Comparison of ENCODE assay signal across 1 cellular context in genomic region chr21:37877171-37877570, GRCh38.
TF ChIP-seq lines count a peak whose summit lies in the region.

No MANE protein-coding gene starts in this region.

TF ChIP-seq in WTC11, 78 proteins besides CTCF, POLR2A, EP300 and RAD21 (continued from another document):
- TF ChIP-seq ZNF425 (CRISPR knock-in tag; conservative IDR thresholded peaks at IDR 0.05) (no peak), EMX1 (CRISPR knock-in tag; IDR thresholded peaks at IDR 0.05) (no peak), ZMAT4 (CRISPR knock-in tag; IDR thresholded peaks at IDR 0.05) (no peak), ELF4 (CRISPR knock-in tag; IDR thresholded peaks at IDR 0.05; ENCODE audit: low read depth) (no peak), TEAD4 (CRISPR knock-in tag; IDR thresholded peaks at IDR 0.05) (no peak), NR2C2 (CRISPR knock-in tag; IDR thresholded peaks at IDR 0.05) (no peak), NR1H2 (CRISPR knock-in tag; IDR thresholded peaks at IDR 0.05) (no peak), ZNF263 (CRISPR knock-in tag; IDR thresholded peaks at IDR 0.05; ENCODE audit: low read depth) (no peak), ESRRA (CRISPR knock-in tag; IDR thresholded peaks at IDR 0.05; ENCODE audit: borderline replicate concordance) (no peak)
- TF ChIP-seq, protein P1, sequence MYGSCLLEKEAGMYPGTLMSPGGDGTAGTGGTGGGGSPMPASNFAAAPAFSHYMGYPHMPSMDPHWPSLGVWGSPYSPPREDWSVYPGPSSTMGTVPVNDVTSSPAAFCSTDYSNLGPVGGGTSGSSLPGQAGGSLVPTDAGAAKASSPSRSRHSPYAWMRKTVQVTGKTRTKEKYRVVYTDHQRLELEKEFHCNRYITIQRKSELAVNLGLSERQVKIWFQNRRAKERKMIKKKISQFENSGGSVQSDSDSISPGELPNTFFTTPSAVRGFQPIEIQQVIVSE (CRISPR knock-in tag; IDR thresholded peaks at IDR 0.05; ENCODE audit: borderline replicate concordance), result no peak
- TF ChIP-seq, protein P2, sequence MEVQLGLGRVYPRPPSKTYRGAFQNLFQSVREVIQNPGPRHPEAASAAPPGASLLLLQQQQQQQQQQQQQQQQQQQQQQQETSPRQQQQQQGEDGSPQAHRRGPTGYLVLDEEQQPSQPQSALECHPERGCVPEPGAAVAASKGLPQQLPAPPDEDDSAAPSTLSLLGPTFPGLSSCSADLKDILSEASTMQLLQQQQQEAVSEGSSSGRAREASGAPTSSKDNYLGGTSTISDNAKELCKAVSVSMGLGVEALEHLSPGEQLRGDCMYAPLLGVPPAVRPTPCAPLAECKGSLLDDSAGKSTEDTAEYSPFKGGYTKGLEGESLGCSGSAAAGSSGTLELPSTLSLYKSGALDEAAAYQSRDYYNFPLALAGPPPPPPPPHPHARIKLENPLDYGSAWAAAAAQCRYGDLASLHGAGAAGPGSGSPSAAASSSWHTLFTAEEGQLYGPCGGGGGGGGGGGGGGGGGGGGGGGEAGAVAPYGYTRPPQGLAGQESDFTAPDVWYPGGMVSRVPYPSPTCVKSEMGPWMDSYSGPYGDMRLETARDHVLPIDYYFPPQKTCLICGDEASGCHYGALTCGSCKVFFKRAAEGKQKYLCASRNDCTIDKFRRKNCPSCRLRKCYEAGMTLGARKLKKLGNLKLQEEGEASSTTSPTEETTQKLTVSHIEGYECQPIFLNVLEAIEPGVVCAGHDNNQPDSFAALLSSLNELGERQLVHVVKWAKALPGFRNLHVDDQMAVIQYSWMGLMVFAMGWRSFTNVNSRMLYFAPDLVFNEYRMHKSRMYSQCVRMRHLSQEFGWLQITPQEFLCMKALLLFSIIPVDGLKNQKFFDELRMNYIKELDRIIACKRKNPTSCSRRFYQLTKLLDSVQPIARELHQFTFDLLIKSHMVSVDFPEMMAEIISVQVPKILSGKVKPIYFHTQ (CRISPR knock-in tag; IDR thresholded peaks at IDR 0.05), result no peak
- TF ChIP-seq, protein P3, sequence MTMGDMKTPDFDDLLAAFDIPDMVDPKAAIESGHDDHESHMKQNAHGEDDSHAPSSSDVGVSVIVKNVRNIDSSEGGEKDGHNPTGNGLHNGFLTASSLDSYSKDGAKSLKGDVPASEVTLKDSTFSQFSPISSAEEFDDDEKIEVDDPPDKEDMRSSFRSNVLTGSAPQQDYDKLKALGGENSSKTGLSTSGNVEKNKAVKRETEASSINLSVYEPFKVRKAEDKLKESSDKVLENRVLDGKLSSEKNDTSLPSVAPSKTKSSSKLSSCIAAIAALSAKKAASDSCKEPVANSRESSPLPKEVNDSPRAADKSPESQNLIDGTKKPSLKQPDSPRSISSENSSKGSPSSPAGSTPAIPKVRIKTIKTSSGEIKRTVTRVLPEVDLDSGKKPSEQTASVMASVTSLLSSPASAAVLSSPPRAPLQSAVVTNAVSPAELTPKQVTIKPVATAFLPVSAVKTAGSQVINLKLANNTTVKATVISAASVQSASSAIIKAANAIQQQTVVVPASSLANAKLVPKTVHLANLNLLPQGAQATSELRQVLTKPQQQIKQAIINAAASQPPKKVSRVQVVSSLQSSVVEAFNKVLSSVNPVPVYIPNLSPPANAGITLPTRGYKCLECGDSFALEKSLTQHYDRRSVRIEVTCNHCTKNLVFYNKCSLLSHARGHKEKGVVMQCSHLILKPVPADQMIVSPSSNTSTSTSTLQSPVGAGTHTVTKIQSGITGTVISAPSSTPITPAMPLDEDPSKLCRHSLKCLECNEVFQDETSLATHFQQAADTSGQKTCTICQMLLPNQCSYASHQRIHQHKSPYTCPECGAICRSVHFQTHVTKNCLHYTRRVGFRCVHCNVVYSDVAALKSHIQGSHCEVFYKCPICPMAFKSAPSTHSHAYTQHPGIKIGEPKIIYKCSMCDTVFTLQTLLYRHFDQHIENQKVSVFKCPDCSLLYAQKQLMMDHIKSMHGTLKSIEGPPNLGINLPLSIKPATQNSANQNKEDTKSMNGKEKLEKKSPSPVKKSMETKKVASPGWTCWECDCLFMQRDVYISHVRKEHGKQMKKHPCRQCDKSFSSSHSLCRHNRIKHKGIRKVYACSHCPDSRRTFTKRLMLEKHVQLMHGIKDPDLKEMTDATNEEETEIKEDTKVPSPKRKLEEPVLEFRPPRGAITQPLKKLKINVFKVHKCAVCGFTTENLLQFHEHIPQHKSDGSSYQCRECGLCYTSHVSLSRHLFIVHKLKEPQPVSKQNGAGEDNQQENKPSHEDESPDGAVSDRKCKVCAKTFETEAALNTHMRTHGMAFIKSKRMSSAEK (CRISPR knock-in tag; IDR thresholded peaks at IDR 0.05; ENCODE audit: borderline replicate concordance), result no peak
